ENCODE assay signal across 7 cellular contexts in the genomic region with DNA sequence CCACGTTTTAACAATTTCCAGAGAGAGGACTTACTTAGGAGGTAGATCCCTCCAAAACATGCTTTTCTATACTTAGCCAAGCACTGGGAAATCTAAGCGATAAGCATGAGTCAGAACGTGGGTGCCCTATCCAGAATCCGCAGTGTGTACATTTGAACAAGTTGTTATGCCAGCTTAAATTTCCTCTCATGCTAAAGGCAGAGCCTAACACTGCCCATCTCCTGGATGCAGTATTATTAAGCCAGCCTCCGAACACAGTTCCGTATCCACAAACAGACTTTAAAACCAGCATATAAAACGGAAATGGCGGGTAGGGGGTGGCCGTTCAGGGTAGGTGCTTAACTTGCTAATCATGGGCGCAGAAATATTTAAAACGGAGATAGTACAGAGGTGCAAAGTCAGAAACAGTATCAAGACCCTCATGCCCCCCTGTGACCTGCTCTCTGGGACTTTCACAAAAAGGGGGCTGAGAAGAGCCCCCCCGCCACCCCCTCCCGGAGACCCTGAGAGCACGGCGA. TPM values are rescaled to one million over a fixed set of nuclear protein-coding genes. Genes with fewer than 3 reads are reported as not detected.
A peak's percentile ranks its signal among the peaks of the same experiment; 100 is the strongest.
DNase-seq lines count a peak whose midpoint lies in the region; ATAC-seq and TF ChIP-seq lines count a peak whose summit lies in the region.
"Had no signal": no experiment of that assay in that cellular context is flagged by ENCODE, and none has a peak within 500 bp of the region (broad histone marks: within the 10 kb centered on the region; RNA-seq: fewer than 3 reads in every experiment).

No MANE protein-coding gene starts in this region.

- WGBS in mesodermal cell (ENCODE audit: insufficient coverage in 2 of 2), 2 experiments, result 71 to 76% methylated on average over 8 to 9 of the region's 15 CpGs

- H3K27ac Mint-ChIP-seq in CD8-positive, alpha-beta T cell, result peak overlapping the region; percentile 49

- peak overlapping the region; percentile 47 for H3K4me3 ChIP-seq in CD8-positive, alpha-beta T cell (ENCODE audit: low read depth, low read length)
- H3K4me3 ChIP-seq in astrocyte of the spinal cord (ENCODE audit: low read depth, low read length) (peak overlapping the region; percentile 46), mesodermal cell (ENCODE audit: extremely low read depth, insufficient read depth, low read length, poor library complexity, severe bottlenecking) (peak overlapping the region; percentile 40)

- in situ Hi-C loops in astrocyte of the spinal cord (cut with HindIII; ENCODE audit: low sequenced_read_pairs), result no loop called here

- intact Hi-C loops in CD8-positive, alpha-beta T cell (cut with DNase I, micrococcal nuclease), result loop anchor here (2.0 to 5.0 kb wide), 6 partner anchors 37 to 1059 kb away; partner anchors contain the start of genes LRRC31 (in 1 of the 2), RPL22L1 (in 1 of the 2) and SEC62 (in 1 of the 2)

- peak overlapping the region; percentile 89 for H3K4me3 Mint-ChIP-seq in CD8-positive, alpha-beta T cell

- peak in 1 of 7 experiments; percentile 5 for DNase-seq in CD8-positive, alpha-beta T cell
- peak; percentile 45 for DNase-seq in MV-4-11 (lab: John Stamatoyannopoulos, UW)
- DNase-seq in astrocyte of the spinal cord (ENCODE audit: low read depth, low spot score), result peak; percentile 70
- no peak for DNase-seq in iPS-NIHi7 (ENCODE audit: extremely low spot score)

- no peaks in the 10 kb centered on the region for H3K9me3 ChIP-seq in CD8-positive, alpha-beta T cell (ENCODE audit: low read length)
- H3K9me3 ChIP-seq in mesodermal cell (ENCODE audit: control insufficient read depth, low read length), result peaks cover 13% of the 10 kb centered on the region

- CTCF ChIA-PET in CD8-positive, alpha-beta T cell (lab: Charles Lee), result interaction anchor here (1.6 kb wide), 1 partner anchor 10 kb away, joined by 3 read pairs; no protein-coding TSS in a partner anchor

- H3K27me3 Mint-ChIP-seq in CD8-positive, alpha-beta T cell (ENCODE audit: low read depth), result no peaks in the 10 kb centered on the region

- H3K4me1 Mint-ChIP-seq in CD8-positive, alpha-beta T cell (ENCODE audit: low read depth), result peaks cover 28% of the 10 kb centered on the region

- H3K27ac ChIP-seq in CD8-positive, alpha-beta T cell (ENCODE audit: low read depth, low read length), result no peak overlapping the region
- H3K27ac ChIP-seq in mesodermal cell (ENCODE audit: low read depth, low read length, severe bottlenecking), result peak overlapping the region; percentile 62

- ATAC-seq in CD8-positive, alpha-beta T cell, result peak; percentile 3
- ATAC-seq in GM21360 (IDR thresholded peaks at IDR 0.05; ENCODE audit: unreplicated experiment), result no peak

- TF ChIP-seq CTCF in CD8-positive, alpha-beta T cell (IDR thresholded peaks at IDR 0.05), result no peak
- TF ChIP-seq CTCF in astrocyte of the spinal cord (IDR thresholded peaks at IDR 0.05; ENCODE audit: low read depth, low read length), result no peak

- peaks cover 2% of the 10 kb centered on the region for H3K36me3 Mint-ChIP-seq in CD8-positive, alpha-beta T cell

- POLR2A ChIA-PET in CD8-positive, alpha-beta T cell (lab: Charles Lee), result interaction anchor here (1.0 to 2.3 kb wide), 4 partner anchors 13 to 39 kb away, joined by 3 to 17 read pairs (median 3); partner anchors contain the start of gene MYNN

- H3K9me3 Mint-ChIP-seq in CD8-positive, alpha-beta T cell, result peaks cover 9% of the 10 kb centered on the region

- H3K4me1 ChIP-seq in CD8-positive, alpha-beta T cell (ENCODE audit: insufficient read depth, low read length), result peaks cover 16% of the 10 kb centered on the region
- peaks cover 6% of the 10 kb centered on the region for H3K4me1 ChIP-seq in mesodermal cell (ENCODE audit: control insufficient read depth, insufficient read depth, low read length, poor library complexity, severe bottlenecking)

- H3K36me3 ChIP-seq in CD8-positive, alpha-beta T cell (ENCODE audit: insufficient read depth, low read length), result no peaks in the 10 kb centered on the region
- H3K36me3 ChIP-seq in mesodermal cell (ENCODE audit: control insufficient read depth, insufficient read depth, low read length), result no peaks in the 10 kb centered on the region

- no peaks in the 10 kb centered on the region for H3K27me3 ChIP-seq in CD8-positive, alpha-beta T cell (ENCODE audit: insufficient read depth, low read length)

RNA-seq across cellular contexts. Expression of gene LRRIQ4, which starts 1.0 kb away (rescaled TPM):
- not detected for total RNA-seq in CD8-positive, alpha-beta T cell
- polyA plus RNA-seq in mesodermal cell (2013, experiment 1 of 2), result not detected
- polyA plus RNA-seq in mesodermal cell (2013, experiment 2 of 2), result not detected
- total RNA-seq: HT1080 had no signal

RNA-seq across cellular contexts. Expression of gene LRRC34, which starts 1.0 kb away (rescaled TPM):
- under 1 TPM; 0.36 to 0.54 TPM for total RNA-seq in CD8-positive, alpha-beta T cell
- polyA plus RNA-seq in mesodermal cell (2013, experiment 1 of 2), result 2.4 TPM
- polyA plus RNA-seq in mesodermal cell (2013, experiment 2 of 2), result 2.4 TPM
- total RNA-seq: HT1080 had no signal

RNA-seq across cellular contexts. Expression of gene MYNN, which starts 38.5 kb away (rescaled TPM):
- total RNA-seq in CD8-positive, alpha-beta T cell, result 10 to 100 TPM; 21.1 to 24.7 TPM
- 17.6 TPM for polyA plus RNA-seq in mesodermal cell (2013, experiment 1 of 2)
- 18.2 TPM for polyA plus RNA-seq in mesodermal cell (2013, experiment 2 of 2)

RNA-seq across cellular contexts. Expression of gene ACTRT3, which starts 42.3 kb away (rescaled TPM):
- not detected for total RNA-seq in CD8-positive, alpha-beta T cell
- 0.41 TPM for polyA plus RNA-seq in mesodermal cell (2013, experiment 1 of 2)
- polyA plus RNA-seq in mesodermal cell (2013, experiment 2 of 2), result 0.20 TPM
- total RNA-seq: HT1080 had no signal

RNA-seq across cellular contexts. Expression of gene TERC, which starts 46.8 kb away (rescaled TPM):
- 10 to 100 TPM; 12.7 to 13.3 TPM for total RNA-seq in CD8-positive, alpha-beta T cell
- 6.3 TPM for polyA plus RNA-seq in mesodermal cell (2013, experiment 1 of 2)
- 1.9 TPM for polyA plus RNA-seq in mesodermal cell (2013, experiment 2 of 2)
